Comparison of ENCODE assay signal across 1 cellular context in the genomic region with DNA sequence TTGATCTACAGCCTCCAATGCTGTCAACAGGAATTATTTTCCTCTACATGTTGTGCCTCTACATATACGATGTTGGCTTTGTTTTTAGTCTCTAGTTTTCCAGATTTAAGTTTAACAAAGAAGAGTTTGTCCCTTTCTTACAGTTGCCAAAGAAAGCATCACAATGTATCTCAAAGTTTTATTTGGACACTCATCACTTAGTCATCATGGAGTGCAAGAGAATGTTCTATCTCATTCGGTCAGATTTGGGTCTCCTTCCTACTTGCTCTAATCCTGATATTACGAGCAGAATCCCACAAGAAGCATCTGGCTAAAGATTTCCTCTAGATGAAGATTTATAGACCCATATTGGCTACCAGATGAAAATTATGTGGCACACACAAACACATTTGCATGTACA.
TF ChIP-seq lines count a peak whose summit lies in the region.

No MANE protein-coding gene starts in this region.

TF ChIP-seq in GM23338, 12 proteins besides CTCF, POLR2A, EP300 and RAD21 (continued from another document):
- TF ChIP-seq, protein P1, sequence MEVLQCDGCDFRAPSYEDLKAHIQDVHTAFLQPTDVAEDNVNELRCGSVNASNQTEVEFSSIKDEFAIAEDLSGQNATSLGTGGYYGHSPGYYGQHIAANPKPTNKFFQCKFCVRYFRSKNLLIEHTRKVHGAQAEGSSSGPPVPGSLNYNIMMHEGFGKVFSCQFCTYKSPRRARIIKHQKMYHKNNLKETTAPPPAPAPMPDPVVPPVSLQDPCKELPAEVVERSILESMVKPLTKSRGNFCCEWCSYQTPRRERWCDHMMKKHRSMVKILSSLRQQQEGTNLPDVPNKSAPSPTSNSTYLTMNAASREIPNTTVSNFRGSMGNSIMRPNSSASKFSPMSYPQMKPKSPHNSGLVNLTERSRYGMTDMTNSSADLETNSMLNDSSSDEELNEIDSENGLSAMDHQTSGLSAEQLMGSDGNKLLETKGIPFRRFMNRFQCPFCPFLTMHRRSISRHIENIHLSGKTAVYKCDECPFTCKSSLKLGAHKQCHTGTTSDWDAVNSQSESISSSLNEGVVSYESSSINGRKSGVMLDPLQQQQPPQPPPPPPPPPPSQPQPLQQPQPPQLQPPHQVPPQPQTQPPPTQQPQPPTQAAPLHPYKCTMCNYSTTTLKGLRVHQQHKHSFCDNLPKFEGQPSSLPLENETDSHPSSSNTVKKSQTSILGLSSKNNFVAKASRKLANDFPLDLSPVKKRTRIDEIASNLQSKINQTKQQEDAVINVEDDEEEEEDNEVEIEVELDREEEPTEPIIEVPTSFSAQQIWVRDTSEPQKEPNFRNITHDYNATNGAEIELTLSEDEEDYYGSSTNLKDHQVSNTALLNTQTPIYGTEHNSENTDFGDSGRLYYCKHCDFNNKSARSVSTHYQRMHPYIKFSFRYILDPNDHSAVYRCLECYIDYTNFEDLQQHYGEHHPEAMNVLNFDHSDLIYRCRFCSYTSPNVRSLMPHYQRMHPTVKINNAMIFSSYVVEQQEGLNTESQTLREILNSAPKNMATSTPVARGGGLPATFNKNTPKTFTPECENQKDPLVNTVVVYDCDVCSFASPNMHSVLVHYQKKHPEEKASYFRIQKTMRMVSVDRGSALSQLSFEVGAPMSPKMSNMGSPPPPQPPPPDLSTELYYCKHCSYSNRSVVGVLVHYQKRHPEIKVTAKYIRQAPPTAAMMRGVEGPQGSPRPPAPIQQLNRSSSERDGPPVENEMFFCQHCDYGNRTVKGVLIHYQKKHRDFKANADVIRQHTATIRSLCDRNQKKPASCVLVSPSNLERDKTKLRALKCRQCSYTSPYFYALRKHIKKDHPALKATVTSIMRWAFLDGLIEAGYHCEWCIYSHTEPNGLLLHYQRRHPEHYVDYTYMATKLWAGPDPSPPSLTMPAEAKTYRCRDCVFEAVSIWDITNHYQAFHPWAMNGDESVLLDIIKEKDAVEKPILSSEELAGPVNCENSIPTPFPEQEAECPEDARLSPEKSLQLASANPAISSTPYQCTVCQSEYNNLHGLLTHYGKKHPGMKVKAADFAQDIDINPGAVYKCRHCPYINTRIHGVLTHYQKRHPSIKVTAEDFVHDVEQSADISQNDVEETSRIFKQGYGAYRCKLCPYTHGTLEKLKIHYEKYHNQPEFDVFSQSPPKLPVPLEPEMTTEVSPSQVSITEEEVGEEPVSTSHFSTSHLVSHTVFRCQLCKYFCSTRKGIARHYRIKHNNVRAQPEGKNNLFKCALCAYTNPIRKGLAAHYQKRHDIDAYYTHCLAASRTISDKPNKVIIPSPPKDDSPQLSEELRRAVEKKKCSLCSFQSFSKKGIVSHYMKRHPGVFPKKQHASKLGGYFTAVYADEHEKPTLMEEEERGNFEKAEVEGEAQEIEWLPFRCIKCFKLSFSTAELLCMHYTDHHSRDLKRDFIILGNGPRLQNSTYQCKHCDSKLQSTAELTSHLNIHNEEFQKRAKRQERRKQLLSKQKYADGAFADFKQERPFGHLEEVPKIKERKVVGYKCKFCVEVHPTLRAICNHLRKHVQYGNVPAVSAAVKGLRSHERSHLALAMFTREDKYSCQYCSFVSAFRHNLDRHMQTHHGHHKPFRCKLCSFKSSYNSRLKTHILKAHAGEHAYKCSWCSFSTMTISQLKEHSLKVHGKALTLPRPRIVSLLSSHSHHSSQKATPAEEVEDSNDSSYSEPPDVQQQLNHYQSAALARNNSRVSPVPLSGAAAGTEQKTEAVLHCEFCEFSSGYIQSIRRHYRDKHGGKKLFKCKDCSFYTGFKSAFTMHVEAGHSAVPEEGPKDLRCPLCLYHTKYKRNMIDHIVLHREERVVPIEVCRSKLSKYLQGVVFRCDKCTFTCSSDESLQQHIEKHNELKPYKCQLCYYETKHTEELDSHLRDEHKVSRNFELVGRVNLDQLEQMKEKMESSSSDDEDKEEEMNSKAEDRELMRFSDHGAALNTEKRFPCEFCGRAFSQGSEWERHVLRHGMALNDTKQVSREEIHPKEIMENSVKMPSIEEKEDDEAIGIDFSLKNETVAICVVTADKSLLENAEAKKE (CRISPR knock-in tag; IDR thresholded peaks at IDR 0.05): no peak
- TF ChIP-seq STAT1 (IDR thresholded peaks at IDR 0.05; ENCODE audit: unreplicated experiment) (no peak), NANOG (IDR thresholded peaks at IDR 0.05; ENCODE audit: borderline replicate concordance) (no peak), CREB1 (CRISPR knock-in tag; IDR thresholded peaks at IDR 0.05; ENCODE audit: low read depth) (no peak)
- TF ChIP-seq, protein P2, sequence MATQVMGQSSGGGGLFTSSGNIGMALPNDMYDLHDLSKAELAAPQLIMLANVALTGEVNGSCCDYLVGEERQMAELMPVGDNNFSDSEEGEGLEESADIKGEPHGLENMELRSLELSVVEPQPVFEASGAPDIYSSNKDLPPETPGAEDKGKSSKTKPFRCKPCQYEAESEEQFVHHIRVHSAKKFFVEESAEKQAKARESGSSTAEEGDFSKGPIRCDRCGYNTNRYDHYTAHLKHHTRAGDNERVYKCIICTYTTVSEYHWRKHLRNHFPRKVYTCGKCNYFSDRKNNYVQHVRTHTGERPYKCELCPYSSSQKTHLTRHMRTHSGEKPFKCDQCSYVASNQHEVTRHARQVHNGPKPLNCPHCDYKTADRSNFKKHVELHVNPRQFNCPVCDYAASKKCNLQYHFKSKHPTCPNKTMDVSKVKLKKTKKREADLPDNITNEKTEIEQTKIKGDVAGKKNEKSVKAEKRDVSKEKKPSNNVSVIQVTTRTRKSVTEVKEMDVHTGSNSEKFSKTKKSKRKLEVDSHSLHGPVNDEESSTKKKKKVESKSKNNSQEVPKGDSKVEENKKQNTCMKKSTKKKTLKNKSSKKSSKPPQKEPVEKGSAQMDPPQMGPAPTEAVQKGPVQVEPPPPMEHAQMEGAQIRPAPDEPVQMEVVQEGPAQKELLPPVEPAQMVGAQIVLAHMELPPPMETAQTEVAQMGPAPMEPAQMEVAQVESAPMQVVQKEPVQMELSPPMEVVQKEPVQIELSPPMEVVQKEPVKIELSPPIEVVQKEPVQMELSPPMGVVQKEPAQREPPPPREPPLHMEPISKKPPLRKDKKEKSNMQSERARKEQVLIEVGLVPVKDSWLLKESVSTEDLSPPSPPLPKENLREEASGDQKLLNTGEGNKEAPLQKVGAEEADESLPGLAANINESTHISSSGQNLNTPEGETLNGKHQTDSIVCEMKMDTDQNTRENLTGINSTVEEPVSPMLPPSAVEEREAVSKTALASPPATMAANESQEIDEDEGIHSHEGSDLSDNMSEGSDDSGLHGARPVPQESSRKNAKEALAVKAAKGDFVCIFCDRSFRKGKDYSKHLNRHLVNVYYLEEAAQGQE (IDR thresholded peaks at IDR 0.05; ENCODE audit: unreplicated experiment): no peak
